ENCODE assay signal across 9 cellular contexts in the genomic region with DNA sequence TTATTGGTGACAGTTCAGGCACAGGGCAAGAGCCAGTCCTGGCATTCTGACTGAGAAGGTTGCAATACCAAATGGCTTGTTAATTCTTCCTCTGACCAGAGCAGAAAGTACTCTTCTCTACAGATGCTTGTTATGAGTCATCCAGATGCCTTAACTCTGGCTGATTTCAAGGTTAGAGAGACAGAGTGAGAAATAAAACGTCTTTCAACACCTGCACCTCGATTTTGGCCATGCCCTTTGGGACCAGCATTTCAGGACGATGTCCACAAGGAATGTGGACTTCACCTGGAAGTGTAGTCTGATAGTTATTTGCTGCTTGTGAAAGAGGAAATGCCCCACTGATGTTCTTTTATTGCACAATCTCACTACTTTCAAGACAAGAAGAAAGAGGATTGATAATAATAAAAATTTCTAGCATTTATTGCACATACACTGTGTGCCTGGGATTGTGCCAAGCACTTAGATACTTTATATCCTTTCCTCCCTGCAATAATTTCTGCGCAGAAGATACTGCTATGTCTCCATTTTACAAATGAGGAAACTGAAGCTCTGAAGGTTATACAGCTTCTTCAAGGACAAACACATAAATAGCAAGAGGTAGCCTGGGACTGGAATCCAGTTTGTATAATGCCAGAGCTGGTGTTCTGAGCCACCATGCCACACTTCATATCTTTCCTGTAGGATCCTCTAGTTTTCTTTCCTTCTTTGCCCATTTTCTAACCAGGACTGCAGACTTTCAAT. TPM values are rescaled to one million over a fixed set of nuclear protein-coding genes. Genes with fewer than 3 reads are reported as not detected.
A peak's percentile ranks its signal among the peaks of the same experiment; 100 is the strongest.
DNase-seq lines count a peak whose midpoint lies in the region; ATAC-seq, FAIRE-seq and TF ChIP-seq lines count a peak whose summit lies in the region.
"Had no signal": no experiment of that assay in that cellular context is flagged by ENCODE, and none has a peak within 500 bp of the region (broad histone marks: within the 10 kb centered on the region; RNA-seq: fewer than 3 reads in every experiment).

No MANE protein-coding gene starts in this region.

- no peaks in the 10 kb centered on the region for H3K27me3 ChIP-seq in HL-60 (ENCODE audit: insufficient read depth, poor library complexity, severe bottlenecking)
- H3K27me3 ChIP-seq in bronchial epithelial cell (ENCODE audit: control insufficient read depth, insufficient read depth, low read length) = no peaks in the 10 kb centered on the region

- TF ChIP-seq CTCF in HL-60 (IDR thresholded peaks at IDR 0.05; ENCODE audit: insufficient read depth, low read length) (no peak), bronchial epithelial cell (IDR thresholded peaks at IDR 0.05; ENCODE audit: insufficient read depth, low read length, severe bottlenecking) (no peak)

- FAIRE-seq in bronchial epithelial cell (lab: Jason Lieb, UNC) = no peak
- FAIRE-seq: endometrium had no signal

- H3K36me3 ChIP-seq in bronchial epithelial cell (ENCODE audit: control insufficient read depth, insufficient read depth, low read length) = no peaks in the 10 kb centered on the region

- H3K27ac ChIP-seq in HL-60 (replicated peaks) = peak overlapping the region; percentile 44

- H3K4me3 ChIP-seq in HL-60 (replicated peaks; ENCODE audit: insufficient read depth, low read length) = no peak overlapping the region
- no peak overlapping the region for H3K4me3 ChIP-seq in bronchial epithelial cell (ENCODE audit: low read depth, low read length)

- peak; percentile 99 for ATAC-seq in GM21526 (IDR thresholded peaks at IDR 0.05; ENCODE audit: low FRiP score, unreplicated experiment)

- DNase-seq in GM03348 (ENCODE audit: low spot score) (peak; percentile 76), HL-60 (ENCODE audit: low read depth in 1 of 2, low spot score in 1 of 2) (peak in 1 of 2 experiments; percentile 40), bronchial epithelial cell (ENCODE audit: low read depth) (peak; percentile 48), NCI-H526 (lab: John Stamatoyannopoulos, UW) (no peak), inferior parietal cortex (ENCODE audit: extremely low spot score) (no peak), GM19238 (ENCODE audit: insufficient read length, low spot score) (no peak)
- DNase-seq in stimulated activated CD4-positive, alpha-beta T cell treated with anti-CD3 and anti-CD28 coated beads, Interleukin-12 subunit alpha, Interleukin-12 subunit beta, amount 100 ng/mL, for 4 hours = no peak

RNA-seq across cellular contexts. Expression of gene MCM3, which starts 33.5 kb away (rescaled TPM):
- 11.6 and 23.4 TPM in 2 replicates for total RNA-seq in bronchial epithelial cell

RNA-seq across cellular contexts. Expression of gene PAQR8, which starts 43.9 kb away (rescaled TPM):
- 1.3 and 5.6 TPM in 2 replicates for total RNA-seq in bronchial epithelial cell

Comparison
In these comparisons a context has a peak if more than half of its experiments do, and no peak if none do; other contexts are left out.
1. DNase-seq: peak in GM03348 (single experiment) and bronchial epithelial cell (single experiment); none in stimulated activated CD4-positive, alpha-beta T cell treated with anti-CD3 and anti-CD28 coated beads, Interleukin-12 subunit alpha, Interleukin-12 subunit beta, amount 100 ng/mL, for 4 hours (single experiment), NCI-H526 (0 of 2), inferior parietal cortex (single experiment) and GM19238 (single experiment).